2 cellular contexts compared by ENCODE assay signal in the genomic region with DNA sequence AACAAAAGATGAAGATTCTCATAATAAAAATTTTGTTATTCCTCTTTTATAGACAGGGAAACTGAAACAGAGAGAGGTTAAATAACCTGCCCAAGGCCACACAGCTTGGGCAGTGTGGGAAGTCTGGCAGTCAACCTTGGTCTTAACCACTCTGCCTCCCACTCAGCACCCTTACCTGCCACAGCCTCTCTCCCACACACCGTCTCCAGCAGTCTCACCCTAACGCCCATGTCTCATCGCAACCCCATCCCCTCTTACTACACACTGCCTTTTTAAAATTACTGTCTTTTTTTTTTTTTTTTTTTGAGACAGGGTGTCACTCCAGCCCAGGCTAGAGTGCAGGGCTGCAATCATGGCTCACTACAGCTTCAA.
TF ChIP-seq lines count a peak whose summit lies in the region.

No MANE protein-coding gene starts in this region.

TF ChIP-seq in GM23338, 12 proteins besides CTCF, POLR2A, EP300 and RAD21:
- no peak for TF ChIP-seq EZH2 (IDR thresholded peaks at IDR 0.05; ENCODE audit: low read depth, unreplicated experiment)
- TF ChIP-seq ZNF331 (CRISPR knock-in tag; IDR thresholded peaks at IDR 0.05; ENCODE audit: low read depth), result no peak
- no peak for TF ChIP-seq EZH2phosphoT487 (IDR thresholded peaks at IDR 0.05; ENCODE audit: unreplicated experiment)
- no peak for TF ChIP-seq CREB1 (CRISPR knock-in tag; IDR thresholded peaks at IDR 0.05; ENCODE audit: low read depth)
TF ChIP-seq in GM23338: peak in this region for 0.

TF ChIP-seq in H1, 55 proteins besides CTCF, POLR2A, EP300 and RAD21 (continued from another document):
- TF ChIP-seq, protein P1, sequence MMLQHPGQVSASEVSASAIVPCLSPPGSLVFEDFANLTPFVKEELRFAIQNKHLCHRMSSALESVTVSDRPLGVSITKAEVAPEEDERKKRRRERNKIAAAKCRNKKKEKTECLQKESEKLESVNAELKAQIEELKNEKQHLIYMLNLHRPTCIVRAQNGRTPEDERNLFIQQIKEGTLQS (IDR thresholded peaks at IDR 0.05; ENCODE audit: insufficient read depth, low read depth, low read length), result no peak
- no peak for TF ChIP-seq TAF7 (optimal IDR thresholded peaks at IDR 0.05; ENCODE audit: borderline replicate concordance, low read depth, low read length)
- no peak for TF ChIP-seq SIX5 (IDR thresholded peaks at IDR 0.05; ENCODE audit: low read depth, low read length)
- TF ChIP-seq EGR1 (IDR thresholded peaks at IDR 0.05; ENCODE audit: borderline replicate concordance, low read depth, low read length), result no peak
- no peak for TF ChIP-seq CHD2 (IDR thresholded peaks at IDR 0.05; ENCODE audit: low read length)
- TF ChIP-seq, protein P2, sequence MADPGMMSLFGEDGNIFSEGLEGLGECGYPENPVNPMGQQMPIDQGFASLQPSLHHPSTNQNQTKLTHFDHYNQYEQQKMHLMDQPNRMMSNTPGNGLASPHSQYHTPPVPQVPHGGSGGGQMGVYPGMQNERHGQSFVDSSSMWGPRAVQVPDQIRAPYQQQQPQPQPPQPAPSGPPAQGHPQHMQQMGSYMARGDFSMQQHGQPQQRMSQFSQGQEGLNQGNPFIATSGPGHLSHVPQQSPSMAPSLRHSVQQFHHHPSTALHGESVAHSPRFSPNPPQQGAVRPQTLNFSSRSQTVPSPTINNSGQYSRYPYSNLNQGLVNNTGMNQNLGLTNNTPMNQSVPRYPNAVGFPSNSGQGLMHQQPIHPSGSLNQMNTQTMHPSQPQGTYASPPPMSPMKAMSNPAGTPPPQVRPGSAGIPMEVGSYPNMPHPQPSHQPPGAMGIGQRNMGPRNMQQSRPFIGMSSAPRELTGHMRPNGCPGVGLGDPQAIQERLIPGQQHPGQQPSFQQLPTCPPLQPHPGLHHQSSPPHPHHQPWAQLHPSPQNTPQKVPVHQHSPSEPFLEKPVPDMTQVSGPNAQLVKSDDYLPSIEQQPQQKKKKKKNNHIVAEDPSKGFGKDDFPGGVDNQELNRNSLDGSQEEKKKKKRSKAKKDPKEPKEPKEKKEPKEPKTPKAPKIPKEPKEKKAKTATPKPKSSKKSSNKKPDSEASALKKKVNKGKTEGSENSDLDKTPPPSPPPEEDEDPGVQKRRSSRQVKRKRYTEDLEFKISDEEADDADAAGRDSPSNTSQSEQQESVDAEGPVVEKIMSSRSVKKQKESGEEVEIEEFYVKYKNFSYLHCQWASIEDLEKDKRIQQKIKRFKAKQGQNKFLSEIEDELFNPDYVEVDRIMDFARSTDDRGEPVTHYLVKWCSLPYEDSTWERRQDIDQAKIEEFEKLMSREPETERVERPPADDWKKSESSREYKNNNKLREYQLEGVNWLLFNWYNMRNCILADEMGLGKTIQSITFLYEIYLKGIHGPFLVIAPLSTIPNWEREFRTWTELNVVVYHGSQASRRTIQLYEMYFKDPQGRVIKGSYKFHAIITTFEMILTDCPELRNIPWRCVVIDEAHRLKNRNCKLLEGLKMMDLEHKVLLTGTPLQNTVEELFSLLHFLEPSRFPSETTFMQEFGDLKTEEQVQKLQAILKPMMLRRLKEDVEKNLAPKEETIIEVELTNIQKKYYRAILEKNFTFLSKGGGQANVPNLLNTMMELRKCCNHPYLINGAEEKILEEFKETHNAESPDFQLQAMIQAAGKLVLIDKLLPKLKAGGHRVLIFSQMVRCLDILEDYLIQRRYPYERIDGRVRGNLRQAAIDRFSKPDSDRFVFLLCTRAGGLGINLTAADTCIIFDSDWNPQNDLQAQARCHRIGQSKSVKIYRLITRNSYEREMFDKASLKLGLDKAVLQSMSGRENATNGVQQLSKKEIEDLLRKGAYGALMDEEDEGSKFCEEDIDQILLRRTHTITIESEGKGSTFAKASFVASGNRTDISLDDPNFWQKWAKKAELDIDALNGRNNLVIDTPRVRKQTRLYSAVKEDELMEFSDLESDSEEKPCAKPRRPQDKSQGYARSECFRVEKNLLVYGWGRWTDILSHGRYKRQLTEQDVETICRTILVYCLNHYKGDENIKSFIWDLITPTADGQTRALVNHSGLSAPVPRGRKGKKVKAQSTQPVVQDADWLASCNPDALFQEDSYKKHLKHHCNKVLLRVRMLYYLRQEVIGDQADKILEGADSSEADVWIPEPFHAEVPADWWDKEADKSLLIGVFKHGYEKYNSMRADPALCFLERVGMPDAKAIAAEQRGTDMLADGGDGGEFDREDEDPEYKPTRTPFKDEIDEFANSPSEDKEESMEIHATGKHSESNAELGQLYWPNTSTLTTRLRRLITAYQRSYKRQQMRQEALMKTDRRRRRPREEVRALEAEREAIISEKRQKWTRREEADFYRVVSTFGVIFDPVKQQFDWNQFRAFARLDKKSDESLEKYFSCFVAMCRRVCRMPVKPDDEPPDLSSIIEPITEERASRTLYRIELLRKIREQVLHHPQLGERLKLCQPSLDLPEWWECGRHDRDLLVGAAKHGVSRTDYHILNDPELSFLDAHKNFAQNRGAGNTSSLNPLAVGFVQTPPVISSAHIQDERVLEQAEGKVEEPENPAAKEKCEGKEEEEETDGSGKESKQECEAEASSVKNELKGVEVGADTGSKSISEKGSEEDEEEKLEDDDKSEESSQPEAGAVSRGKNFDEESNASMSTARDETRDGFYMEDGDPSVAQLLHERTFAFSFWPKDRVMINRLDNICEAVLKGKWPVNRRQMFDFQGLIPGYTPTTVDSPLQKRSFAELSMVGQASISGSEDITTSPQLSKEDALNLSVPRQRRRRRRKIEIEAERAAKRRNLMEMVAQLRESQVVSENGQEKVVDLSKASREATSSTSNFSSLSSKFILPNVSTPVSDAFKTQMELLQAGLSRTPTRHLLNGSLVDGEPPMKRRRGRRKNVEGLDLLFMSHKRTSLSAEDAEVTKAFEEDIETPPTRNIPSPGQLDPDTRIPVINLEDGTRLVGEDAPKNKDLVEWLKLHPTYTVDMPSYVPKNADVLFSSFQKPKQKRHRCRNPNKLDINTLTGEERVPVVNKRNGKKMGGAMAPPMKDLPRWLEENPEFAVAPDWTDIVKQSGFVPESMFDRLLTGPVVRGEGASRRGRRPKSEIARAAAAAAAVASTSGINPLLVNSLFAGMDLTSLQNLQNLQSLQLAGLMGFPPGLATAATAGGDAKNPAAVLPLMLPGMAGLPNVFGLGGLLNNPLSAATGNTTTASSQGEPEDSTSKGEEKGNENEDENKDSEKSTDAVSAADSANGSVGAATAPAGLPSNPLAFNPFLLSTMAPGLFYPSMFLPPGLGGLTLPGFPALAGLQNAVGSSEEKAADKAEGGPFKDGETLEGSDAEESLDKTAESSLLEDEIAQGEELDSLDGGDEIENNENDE (IDR thresholded peaks at IDR 0.05; ENCODE audit: insufficient replicate concordance, low read length), result no peak
- no peak for TF ChIP-seq BRCA1 (IDR thresholded peaks at IDR 0.05; ENCODE audit: low read depth, low read length)
